Comparison of ENCODE assay signal across 8 cellular contexts in genomic region chr7:6256709-6257535, GRCh38. TPM values are rescaled to one million over a fixed set of nuclear protein-coding genes. Genes with fewer than 3 reads are reported as not detected.
DNase-seq lines count a peak whose midpoint lies in the region; ATAC-seq and TF ChIP-seq lines count a peak whose summit lies in the region.

No MANE protein-coding gene starts in this region.

- POLR2A ChIA-PET in HEK293T (lab: Yijun Ruan, JAX): interaction anchor here (1.2 to 1.5 kb wide), 2 partner anchors 14 to 25 kb away, joined by 3 read pairs; no protein-coding TSS in a partner anchor

- CTCF ChIA-PET in HEK293T (lab: Yijun Ruan, JAX): interaction anchor here (0.6 to 1.2 kb wide), 3 partner anchors 10 to 93 kb away, joined by 3 to 5 read pairs (median 4); no protein-coding TSS in a partner anchor

- peak; percentile 65 for ATAC-seq in GM21423 (IDR thresholded peaks at IDR 0.05; ENCODE audit: unreplicated experiment)

- DNase-seq in GM03348 (ENCODE audit: low spot score): peak; percentile 48
- DNase-seq in HT1080 (ENCODE audit: low read depth): peak; percentile 71
- DNase-seq in amniotic epithelial cell (ENCODE audit: low read depth): peak; percentile 77
- peak; percentile 75 for DNase-seq in myocyte (ENCODE audit: low read depth)
- no peak for DNase-seq in HEK293T (ENCODE audit: extremely low spot score)
- DNase-seq in HK-2 (ENCODE audit: unreplicated experiment): no peak
- DNase-seq in NCI-H2107 treated with DMSO at 0.1 percent for 48 hours (lab: John Stamatoyannopoulos, UW; ENCODE audit: unreplicated experiment): no peak

TF ChIP-seq in HEK293T, 16 proteins besides CTCF, POLR2A, EP300 and RAD21:
- TF ChIP-seq TARDBP (IDR thresholded peaks at IDR 0.05) (no peak), FOXA1 (IDR thresholded peaks at IDR 0.05) (no peak), L3MBTL2 (conservative IDR thresholded peaks at IDR 0.05) (no peak), ELF4 (IDR thresholded peaks at IDR 0.05) (no peak), HDGF (IDR thresholded peaks at IDR 0.05; ENCODE audit: borderline replicate concordance) (no peak), NFRKB (IDR thresholded peaks at IDR 0.05) (no peak), PKNOX1 (IDR thresholded peaks at IDR 0.05) (no peak), SUZ12 (IDR thresholded peaks at IDR 0.05) (no peak)
TF ChIP-seq in HEK293T: peak in this region for 0.

RNA-seq across cellular contexts. Expression of gene CYTH3, which starts 15.5 kb away (rescaled TPM):
- total RNA-seq in HT1080 (2014; rRNA removed; shearing (Covaris generic)): 15.3 and 20.4 TPM in 2 replicates
- polyA plus RNA-seq in HT1080 (2015; cell fraction: cytosol; rRNA removed): 22.1 and 24.0 TPM in 2 replicates
- 31.5 and 35.5 TPM in 2 replicates for polyA plus RNA-seq in HT1080 (2015; cell fraction: nucleus; rRNA removed)
- 27.4 and 58.6 TPM in 2 replicates for total RNA-seq in myocyte
- polyA plus RNA-seq in myocyte (2012): 88.7 TPM

Comparison
In these comparisons a context has a peak if more than half of its experiments do, and no peak if none do; other contexts are left out.
1. DNase-seq: peak in GM03348 (single experiment), HT1080 (single experiment), amniotic epithelial cell (single experiment) and myocyte (single experiment); none in HEK293T (single experiment), HK-2 (single experiment) and NCI-H2107 treated with DMSO at 0.1 percent for 48 hours (single experiment).